Comparison of ENCODE assay signal across 22 cellular contexts in genomic region chr3:197836244-197836643, GRCh38. TPM values are rescaled to one million over a fixed set of nuclear protein-coding genes. Genes with fewer than 3 reads are reported as not detected.
DNase-seq lines count a peak whose midpoint lies in the region; ATAC-seq, FAIRE-seq and TF ChIP-seq lines count a peak whose summit lies in the region.
"Had no signal": no experiment of that assay in that cellular context is flagged by ENCODE, and none has a peak within 500 bp of the region (broad histone marks: within the 10 kb centered on the region; RNA-seq: fewer than 3 reads in every experiment).

No MANE protein-coding gene starts in this region.

- no peak for TF ChIP-seq POLR2A in GM12878 (IDR thresholded peaks at IDR 0.05; ENCODE audit: low read depth, low read length)

- H4K20me1 ChIP-seq in GM12878 (ENCODE audit: control insufficient read depth, insufficient read depth) = no peaks in the 10 kb centered on the region
- no peaks in the 10 kb centered on the region for H4K20me1 ChIP-seq in PC-3 (ENCODE audit: low read length)

- H3K27me3 ChIP-seq in GM12878 (replicated peaks in 1 of 2; ENCODE audit: control insufficient read depth in 2 of 2, insufficient read depth in 2 of 2, low read length in 1 of 2) = no peaks in the 10 kb centered on the region
- H3K27me3 ChIP-seq in PC-3 (ENCODE audit: low read length) = no peaks in the 10 kb centered on the region

- H3K4me1 ChIP-seq in GM12878 (ENCODE audit: control insufficient read depth, insufficient read depth, low read length) = peaks cover 10% of the 10 kb centered on the region
- no peaks in the 10 kb centered on the region for H3K4me1 ChIP-seq in PC-3 (ENCODE audit: insufficient read depth, low read length)
- H3K4me1 ChIP-seq: Caco-2 had no signal

- no TSS peak for BruUV-seq in GM12878 (replicated peaks; lab: Mats Ljungman, UMichigan)
- BruUV-seq in PC-3 (replicated peaks; lab: Mats Ljungman, UMichigan) = no TSS peak

- no peak for TF ChIP-seq RAD21 in GM12878 (IDR thresholded peaks at IDR 0.05; ENCODE audit: insufficient read depth, low read depth, low read length)

- 0 out of 2 replicates have a peak overlapping the region, but pooled peaks have one; percentile 11 for H3K27ac ChIP-seq in GM12878 (ENCODE audit: control insufficient read depth, insufficient read depth)
- H3K27ac ChIP-seq in PC-3 (ENCODE audit: low read length) = no peak overlapping the region

- CTCF ChIA-PET in GM12878 (lab: Yijun Ruan, JAX) (no interaction called here), PC-3 (lab: Charles Lee) (no interaction called here)

- H3F3A ChIP-seq in PC-3 (ENCODE audit: low read length, unreplicated experiment) = no peaks in the 10 kb centered on the region

- no peaks in the 10 kb centered on the region for H3K9me2 ChIP-seq in PC-3 (replicated peaks; ENCODE audit: low read length)

- H3K4me3 ChIP-seq in GM12878 (no peak overlapping the region), PC-3 (ENCODE audit: low read length) (no peak overlapping the region)
- H3K4me3 ChIP-seq: K562 had no signal

- H3K4me2 ChIP-seq in GM12878 (ENCODE audit: control insufficient read depth, insufficient read depth) = no peak overlapping the region
- H3K4me2 ChIP-seq in PC-3 (ENCODE audit: low read length) = no peak overlapping the region

- SMC1A ChIA-PET in GM12878 (lab: Charles Lee; ENCODE audit: uncharacterized antibody, unreplicated experiment) = interaction anchor here (0.9 to 1.4 kb wide), 2 partner anchors 11 to 16 kb away, joined by 3 to 4 read pairs; no protein-coding TSS in a partner anchor

- FAIRE-seq in GM19239 (lab: Jason Lieb, UNC) (peak; percentile 31), GM12878 (lab: Jason Lieb, UNC) (peak; percentile 59)
- FAIRE-seq: K562 had no signal

- H2AFZ ChIP-seq in GM12878 (ENCODE audit: control insufficient read depth, low read depth, low read length) (no peak overlapping the region), PC-3 (ENCODE audit: low read length) (no peak overlapping the region)

- no peak for DNase-seq in GM19239 (ENCODE audit: insufficient read length, low spot score)
- peak; percentile 7 to 26 for DNase-seq in NCI-H187 (lab: John Stamatoyannopoulos, UW)
- DNase-seq in GM12878 (ENCODE audit: low read depth, low spot score) = no peak
- peak; percentile 17 for DNase-seq in pons (ENCODE audit: low spot score)
- DNase-seq in GM13977 (ENCODE audit: low spot score) = no peak
- no peak for DNase-seq in PC-3
- DNase-seq: Caco-2; CD4-positive, CD25-positive, alpha-beta regulatory T cell; DMS 273 treated with DMSO at 0.1 percent for 48 hours; DMS79 treated with DMSO at 0.1 percent for 48 hours; GOT3; NCI-H1092; NCI-H1436 treated with DMSO at 0.1 percent for 48 hours; NCI-H2029 treated with DMSO at 0.1 percent for 48 hours; NCI-H2171 treated with DMSO at 0.1 percent for 48 hours; NCI-H446; NCI-H526; OCI-M1; Right ventricle myocardium superior; SW 1271 had no signal

- POLR2A ChIA-PET in GM12878 (lab: Charles Lee) = interaction anchor here (0.6 to 1.5 kb wide), 3 partner anchors 12 to 274 kb away, joined by 3 to 4 read pairs (median 3); no protein-coding TSS in a partner anchor
- POLR2A ChIA-PET in PC-3 (lab: Charles Lee; ENCODE audit: unreplicated experiment) = no interaction called here

- TF ChIP-seq EP300 in GM12878 (IDR thresholded peaks at IDR 0.05; ENCODE audit: borderline replicate concordance in 1 of 2, control insufficient read depth in 1 of 2, low read depth in 2 of 2, low read length in 2 of 2) = no peak

- H3K9ac ChIP-seq in GM12878 (ENCODE audit: control insufficient read depth, insufficient read depth, low read length) = no peak overlapping the region
- no peak overlapping the region for H3K9ac ChIP-seq in PC-3 (ENCODE audit: low read length)

- TF ChIP-seq CTCF in GM12878 (IDR thresholded peaks at IDR 0.05 in 2 of 3, conservative IDR thresholded peaks at IDR 0.05 in 1 of 3; ENCODE audit: control insufficient read depth in 2 of 3, extremely low read depth in 1 of 3, insufficient read depth in 1 of 3, low read depth in 3 of 3, low read length in 3 of 3) (no peak), GM13977 (IDR thresholded peaks at IDR 0.05; ENCODE audit: extremely low read depth, insufficient read depth, missing control alignments) (no peak), PC-3 (conservative IDR thresholded peaks at IDR 0.05; ENCODE audit: low read depth, low read length) (no peak)

- H3K9me3 ChIP-seq in GM12878 (replicated peaks; ENCODE audit: control insufficient read depth, insufficient read depth, low read length) (no peaks in the 10 kb centered on the region), PC-3 (ENCODE audit: low read length) (no peaks in the 10 kb centered on the region)
- H3K9me3 ChIP-seq: Caco-2 had no signal

- in situ Hi-C loops in GM12878 (cut with MboI) (no loop called here), GM13977 (cut with MboI; ENCODE audit: low pct_unique_long_range_greater_than_20kb, low sequenced_read_pairs, unreplicated experiment) (no loop called here)

- ATAC-seq in GM12878 (no peak), PC-3 (no peak), HG03025 (IDR thresholded peaks at IDR 0.05; ENCODE audit: low FRiP score, unreplicated experiment) (no peak)
- ATAC-seq: K562 had no signal

- RAD21 ChIA-PET in GM12878 (lab: Charles Lee; ENCODE audit: unreplicated experiment) = interaction anchor here (0.6 kb wide), 1 partner anchor 1094 kb away, joined by 4 read pairs; no protein-coding TSS in a partner anchor

- H3K36me3 ChIP-seq in GM12878 (ENCODE audit: control insufficient read depth in 2 of 2, insufficient read depth in 2 of 2, low read length in 1 of 2) = peaks cover 0 to 25% of the 10 kb centered on the region in 2 experiments; a peak in 3 of 4 replicates
- peaks cover 30% of the 10 kb centered on the region for H3K36me3 ChIP-seq in PC-3 (ENCODE audit: low read depth, low read length)

- no peaks in the 10 kb centered on the region for H3K79me2 ChIP-seq in GM12878 (ENCODE audit: control insufficient read depth, insufficient read depth, low read length)
- H3K79me2 ChIP-seq in PC-3 (ENCODE audit: low read length) = no peaks in the 10 kb centered on the region

- intact Hi-C loops in GM12878 (cut with micrococcal nuclease; ENCODE audit: unreplicated experiment) = no loop called here
- intact Hi-C loops in PC-3 (cut with micrococcal nuclease) = no loop called here

TF ChIP-seq in GM12878, 131 proteins besides CTCF, POLR2A, EP300 and RAD21:
- TF ChIP-seq RELA (IDR thresholded peaks at IDR 0.05; ENCODE audit: borderline replicate concordance, partially characterized antibody) (no peak), PBX3 (IDR thresholded peaks at IDR 0.05; ENCODE audit: insufficient replicate concordance, low read depth, low read length) (no peak)

RNA-seq across cellular contexts. Expression of gene LRCH3, which starts 45.2 kb away (rescaled TPM):
- 357 and 406 TPM in 2 replicates for total RNA-seq in GM12878 (2013; cell fraction: nucleolus; rRNA removed)
- total RNA-seq in GM12878 (2014; rRNA removed) = 39.8 and 44.6 TPM in 2 replicates
- total RNA-seq in GM12878 (2014; rRNA removed; fragmentation: Illumina TruSeq; extraction: Trizol) = 41.5 and 50.4 TPM in 2 replicates
- 40.0 and 48.3 TPM in 2 replicates for total RNA-seq in GM12878 (2021)
- 22.3 TPM for polyA plus RNA-seq in GM12878 (2011; ENCODE audit: low read depth)
- 111 and 132 TPM in 2 replicates for polyA plus RNA-seq in GM12878 (2011; rRNA removed)
- 95.9 and 99.7 TPM in 2 replicates for polyA plus RNA-seq in GM12878 (2011; cell fraction: cytosol; rRNA removed)
- polyA plus RNA-seq in GM12878 (2011; cell fraction: nucleus; rRNA removed) = 131 and 218 TPM in 2 replicates
- 25.2 and 25.3 TPM in 2 replicates for polyA plus RNA-seq in GM12878 (2012)
- 44.9 and 49.5 TPM in 2 replicates for polyA plus RNA-seq in GM12878 (2014; fragmentation: Illumina TruSeq; extraction: Trizol)
- polyA plus RNA-seq in GM12878 (2014; fragmentation: Nextera tagmentation; extraction: Ambion mirVana) = 1 to 10 TPM; 3.9 to 7.3 TPM
- polyA plus RNA-seq in GM12878 (2014; rRNA removed) = 133 and 136 TPM in 2 replicates
- 10 to 100 TPM; 26.6 to 26.8 TPM for polyA plus RNA-seq in GM12878 (2016; fragmentation: Nextera tagmentation; extraction: Ambion mirVana)
- 169 and 228 TPM in 2 replicates for polyA minus RNA-seq in GM12878 (2011; rRNA and poly(A)+ RNA removed)
- polyA minus RNA-seq in GM12878 (2011; cell fraction: cytosol; rRNA and poly(A)+ RNA removed) = 25.3 and 42.1 TPM in 2 replicates
- polyA minus RNA-seq in GM12878 (2011; cell fraction: nucleus; rRNA and poly(A)+ RNA removed) = 61.1 and 89.3 TPM in 2 replicates
- total RNA-seq in PC-3 (2014; rRNA removed) = 43.1 and 146 TPM in 2 replicates

Comparison
In these comparisons a context has a peak if more than half of its experiments do, and no peak if none do; other contexts are left out.
1. DNase-seq: peak in NCI-H187 (2 of 2) and pons (single experiment); none in GM19239 (single experiment), GM12878 (single experiment), GM13977 (single experiment) and PC-3 (single experiment).